ENCODE assay signal across 15 cellular contexts in the genomic region with DNA sequence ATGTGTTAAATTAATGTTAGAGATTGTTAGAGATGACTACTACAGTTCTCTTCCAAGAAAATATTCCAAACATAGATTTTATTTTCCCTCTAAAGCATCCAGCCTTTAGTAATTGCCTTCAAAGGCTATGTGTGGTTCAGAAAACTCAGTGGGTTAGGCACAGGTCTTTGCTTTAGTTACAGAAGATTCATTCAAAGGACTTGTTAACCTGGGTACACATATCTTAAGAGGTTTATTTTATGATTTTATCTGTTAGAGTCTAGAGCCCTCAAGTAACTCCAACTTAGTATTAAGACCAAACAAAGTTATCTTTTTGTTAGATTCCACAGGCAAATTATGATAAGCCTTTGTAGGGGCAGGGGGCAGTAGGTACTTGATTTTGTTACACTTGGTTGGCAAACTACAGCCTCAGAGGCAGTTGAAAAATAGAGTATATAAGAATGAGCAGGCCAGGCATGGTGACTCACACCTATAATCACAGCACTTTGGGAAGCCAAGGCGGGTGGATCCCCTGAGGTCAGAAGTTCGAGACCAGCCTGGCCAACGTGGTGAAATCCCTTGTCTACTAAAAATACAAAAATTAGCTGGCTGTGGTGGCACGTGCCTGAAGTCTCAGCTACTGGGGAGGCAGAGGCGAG. TPM values are rescaled to one million over a fixed set of nuclear protein-coding genes. Genes with fewer than 3 reads are reported as not detected.
DNase-seq lines count a peak whose midpoint lies in the region; ATAC-seq and TF ChIP-seq lines count a peak whose summit lies in the region.
"Had no signal": no experiment of that assay in that cellular context is flagged by ENCODE, and none has a peak within 500 bp of the region (broad histone marks: within the 10 kb centered on the region; RNA-seq: fewer than 3 reads in every experiment).

No MANE protein-coding gene starts in this region.

- no peaks in the 10 kb centered on the region for H3K9me3 Mint-ChIP-seq in stimulated activated naive CD8-positive, alpha-beta T cell treated with anti-CD3 and anti-CD28 coated beads, Interleukin-15, amount 100 ng/mL, for 72 hours
- H3K9me3 Mint-ChIP-seq in endothelial cell (ENCODE audit: unreplicated experiment), result no peaks in the 10 kb centered on the region
- H3K9me3 Mint-ChIP-seq: CD4-positive, alpha-beta T cell had no signal

- H3K4me1 Mint-ChIP-seq in stimulated activated naive CD8-positive, alpha-beta T cell treated with anti-CD3 and anti-CD28 coated beads, Interleukin-15, amount 100 ng/mL, for 72 hours, result no peaks in the 10 kb centered on the region
- peaks cover 4% of the 10 kb centered on the region for H3K4me1 Mint-ChIP-seq in endothelial cell (ENCODE audit: unreplicated experiment)
- H3K4me1 Mint-ChIP-seq: IgD-negative memory B cell had no signal

- ATAC-seq in stimulated activated naive CD8-positive, alpha-beta T cell treated with anti-CD3 and anti-CD28 coated beads, Interleukin-15, Interleukin-2, amounts not matched to agents 100 U/mL and 50 U/mL, for 24 hours, result no peak
- no peak for ATAC-seq in stimulated activated naive CD8-positive, alpha-beta T cell treated with anti-CD3 and anti-CD28 coated beads, Interleukin-15, amount 100 ng/mL, for 72 hours
- no peak for ATAC-seq in HG03565 (IDR thresholded peaks at IDR 0.05; ENCODE audit: unreplicated experiment)

- peak; percentile 5 for DNase-seq in stimulated activated naive CD8-positive, alpha-beta T cell treated with anti-CD3 and anti-CD28 coated beads, Interleukin-15, Interleukin-2, amounts not matched to agents 100 U/mL and 50 U/mL, for 24 hours
- no peak for DNase-seq in stimulated activated naive CD8-positive, alpha-beta T cell treated with anti-CD3 and anti-CD28 coated beads, Interleukin-15, amount 100 ng/mL, for 72 hours
- peak; percentile 52 for DNase-seq in NCI-H226
- DNase-seq in fibroblast of mammary gland (ENCODE audit: low read depth), result peak; percentile 16
- no peak for DNase-seq in Peyer's patch
- no peak for DNase-seq in COLO829 (ENCODE audit: low spot score)
- DNase-seq in endothelial cell (ENCODE audit: low spot score), result no peak
- DNase-seq: ACHN; CD4-positive, alpha-beta T cell; NCI-H1436; NCI-H2081; NCI-H526 had no signal

- no peak overlapping the region for H3K27ac ChIP-seq in Peyer's patch

- no peaks in the 10 kb centered on the region for H3K4me1 ChIP-seq in Peyer's patch

- H3K4me3 Mint-ChIP-seq in stimulated activated naive CD8-positive, alpha-beta T cell treated with anti-CD3 and anti-CD28 coated beads, Interleukin-15, amount 100 ng/mL, for 72 hours, result no peak overlapping the region
- H3K4me3 Mint-ChIP-seq in endothelial cell (ENCODE audit: unreplicated experiment), result no peak overlapping the region
- H3K4me3 Mint-ChIP-seq: CD4-positive, alpha-beta T cell; IgD-negative memory B cell had no signal

- TF ChIP-seq CTCF in fibroblast of mammary gland (conservative IDR thresholded peaks at IDR 0.05; ENCODE audit: control insufficient read depth, insufficient read depth, low read depth, low read length), result no peak
- no peak for TF ChIP-seq CTCF in Peyer's patch (IDR thresholded peaks at IDR 0.05)
- TF ChIP-seq CTCF in endothelial cell (IDR thresholded peaks at IDR 0.05; ENCODE audit: unreplicated experiment), result no peak

- no peak for TF ChIP-seq POLR2A in Peyer's patch (IDR thresholded peaks at IDR 0.05)

- no peaks in the 10 kb centered on the region for H3K36me3 Mint-ChIP-seq in endothelial cell (ENCODE audit: low read depth, unreplicated experiment)
- H3K36me3 Mint-ChIP-seq: IgD-negative memory B cell had no signal

- H3K4me3 ChIP-seq in fibroblast of mammary gland (ENCODE audit: control insufficient read depth, low read depth, low read length) (no peak overlapping the region), Peyer's patch (no peak overlapping the region)

- no peaks in the 10 kb centered on the region for H3K27me3 Mint-ChIP-seq in stimulated activated naive CD8-positive, alpha-beta T cell treated with anti-CD3 and anti-CD28 coated beads, Interleukin-15, amount 100 ng/mL, for 72 hours
- peaks cover 2% of the 10 kb centered on the region for H3K27me3 Mint-ChIP-seq in endothelial cell (ENCODE audit: unreplicated experiment)
- H3K27me3 Mint-ChIP-seq: CD4-positive, alpha-beta T cell had no signal

- H3K27me3 ChIP-seq in Peyer's patch, result no peaks in the 10 kb centered on the region

- no peak overlapping the region for H3K27ac Mint-ChIP-seq in stimulated activated naive CD8-positive, alpha-beta T cell treated with anti-CD3 and anti-CD28 coated beads, Interleukin-15, amount 100 ng/mL, for 72 hours
- H3K27ac Mint-ChIP-seq in endothelial cell (ENCODE audit: unreplicated experiment), result no peak overlapping the region
- H3K27ac Mint-ChIP-seq: CD4-positive, alpha-beta T cell; IgD-negative memory B cell had no signal

- peaks cover 0 to 7% (median 0%) of the 10 kb centered on the region in 3 donors for H3K36me3 ChIP-seq in Peyer's patch

- H3K9me3 ChIP-seq in Peyer's patch, result no peaks in the 10 kb centered on the region

RNA-seq across cellular contexts. Expression of gene CXADR, which starts 37.9 kb away (rescaled TPM):
- total RNA-seq in Peyer's patch, result 100 to 1,000 TPM in 3 of 4 donors, 1 to 10 TPM in 1; 5.0 to 198 (median 106) TPM
- total RNA-seq in endothelial cell (ENCODE audit: unreplicated experiment), result 19.4 TPM
- total RNA-seq: LHCN-M2 had no signal

Comparison
In these comparisons a context has a peak if more than half of its experiments do, and no peak if none do; other contexts are left out.
1. DNase-seq: peak in stimulated activated naive CD8-positive, alpha-beta T cell treated with anti-CD3 and anti-CD28 coated beads, Interleukin-15, Interleukin-2, amounts not matched to agents 100 U/mL and 50 U/mL, for 24 hours (single experiment), NCI-H226 (single experiment) and fibroblast of mammary gland (single experiment); none in stimulated activated naive CD8-positive, alpha-beta T cell treated with anti-CD3 and anti-CD28 coated beads, Interleukin-15, amount 100 ng/mL, for 72 hours (0 of 2), Peyer's patch (0 of 3), COLO829 (single experiment) and endothelial cell (single experiment).